In the genomic region with DNA sequence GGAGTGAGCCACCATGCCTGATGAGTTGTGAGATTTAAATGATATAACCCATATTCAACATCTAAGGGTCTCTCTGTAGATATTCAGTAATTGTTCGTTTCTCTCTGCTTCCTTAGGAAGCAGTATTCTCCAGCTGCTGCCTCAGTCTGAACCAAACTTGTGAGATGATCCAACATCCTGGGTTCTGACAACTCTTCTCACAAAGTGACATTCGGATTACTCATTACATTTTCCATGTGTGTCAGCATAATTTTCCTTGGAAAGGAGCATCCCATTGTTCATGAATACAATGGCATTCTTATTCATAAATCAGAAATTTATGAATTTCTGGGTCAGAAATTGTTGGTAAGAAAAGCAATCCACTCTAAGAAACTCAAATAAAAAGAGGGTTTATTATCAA, we compare ENCODE assay signal across 14 cellular contexts.
"Had no signal": no experiment of that assay in that cellular context is flagged by ENCODE, and none has a peak within 500 bp of the region (broad histone marks: within the 10 kb centered on the region; RNA-seq: fewer than 3 reads in every experiment).

No MANE protein-coding gene starts in this region.

- H3K9me3 ChIP-seq: prostate gland, upper lobe of right lung had no signal

- H3K27me3 ChIP-seq: brain microvascular endothelial cell, foreskin keratinocyte, upper lobe of right lung had no signal

- DNase-seq: activated CD4-positive, CD25-positive, alpha-beta regulatory T cell treated with anti-CD3 and anti-CD28 coated beads, Interleukin-2, amount 50 U/mL, for 72 hours; activated naive CD8-positive, alpha-beta T cell treated with anti-CD3 and anti-CD28 coated beads, Interleukin-2, amount 10 ng/mL, durations not matched to agents 7 days and 5 days; anterior cingulate cortex; brain microvascular endothelial cell; cerebellar nuclear complex; erythroblast; immature natural killer cell; stimulated activated CD4-positive, alpha-beta T cell treated with anti-CD3 and anti-CD28 coated beads, Interleukin-1b, Interleukin-23, amount 100 ng/mL, for 48 hours; stimulated activated naive CD8-positive, alpha-beta T cell treated with anti-CD3 and anti-CD28 coated beads, Interleukin-15, amount 100 ng/mL, for 72 hours; T-helper 1 cell; upper lobe of right lung had no signal

- H3K36me3 ChIP-seq: brain microvascular endothelial cell, prostate gland, thoracic aorta, upper lobe of right lung had no signal

- H3K4me1 ChIP-seq: foreskin keratinocyte, prostate gland, upper lobe of right lung had no signal

- H3K27ac ChIP-seq: brain microvascular endothelial cell, foreskin keratinocyte, prostate gland, thoracic aorta, upper lobe of right lung had no signal

- H3K4me3 ChIP-seq: prostate gland, thoracic aorta, upper lobe of right lung had no signal
